In genomic region chr22:46390652-46391301, GRCh38 we compare ENCODE assay signal across 8 cellular contexts. TPM values are rescaled to one million over a fixed set of nuclear protein-coding genes. Genes with fewer than 3 reads are reported as not detected.
A peak's percentile ranks its signal among the peaks of the same experiment; 100 is the strongest.
DNase-seq lines count a peak whose midpoint lies in the region; ATAC-seq and TF ChIP-seq lines count a peak whose summit lies in the region.

No MANE protein-coding gene starts in this region.

- no peaks in the 10 kb centered on the region for H3K27me3 ChIP-seq in endodermal cell (ENCODE audit: control insufficient read depth, insufficient read depth, low read length, poor library complexity, severe bottlenecking)
- H3K27me3 ChIP-seq in mesendoderm (ENCODE audit: insufficient read depth, low read length, poor library complexity) = no peaks in the 10 kb centered on the region

- H3K4me3 ChIP-seq in AG10803 (ENCODE audit: low read length) (peak overlapping the region; percentile 36), endodermal cell (ENCODE audit: low read length) (no peak overlapping the region), mesendoderm (ENCODE audit: low read length) (no peak overlapping the region)

- H3K4ac ChIP-seq in mesendoderm (ENCODE audit: low read depth, low read length) = no peak overlapping the region

- H3K9ac ChIP-seq in endodermal cell (ENCODE audit: extremely low read depth, low read length, poor library complexity, severe bottlenecking) (no peak overlapping the region), mesendoderm (ENCODE audit: low read length) (no peak overlapping the region)

- H3K23ac ChIP-seq in mesendoderm (ENCODE audit: low read length) = peak overlapping the region; percentile 66

- H3K36me3 ChIP-seq in endodermal cell (ENCODE audit: control insufficient read depth, insufficient read depth, low read length) (peaks cover 12% of the 10 kb centered on the region), mesendoderm (ENCODE audit: control insufficient read depth, insufficient read depth, low read length) (no peaks in the 10 kb centered on the region)

- no peak overlapping the region for H3K4me3 Mint-ChIP-seq in endodermal cell

- H3K56ac ChIP-seq in mesendoderm (ENCODE audit: low read length) = no peak overlapping the region

- TF ChIP-seq CTCF in AG10803 (conservative IDR thresholded peaks at IDR 0.05; ENCODE audit: low read length) (peak; percentile 66), endodermal cell (conservative IDR thresholded peaks at IDR 0.05) (no peak)

- H3K79me1 ChIP-seq in mesendoderm (ENCODE audit: low read length) = no peaks in the 10 kb centered on the region

- H3K27me3 Mint-ChIP-seq in endodermal cell (ENCODE audit: insufficient read depth) = no peaks in the 10 kb centered on the region

- H3K18ac ChIP-seq in mesendoderm (ENCODE audit: low read length) = no peak overlapping the region

- H3K79me2 ChIP-seq in mesendoderm (ENCODE audit: control insufficient read depth, insufficient read depth, low read length) = no peaks in the 10 kb centered on the region

- H3K9me3 Mint-ChIP-seq in endodermal cell = no peaks in the 10 kb centered on the region

- DNase-seq in AG10803 (ENCODE audit: low read depth) (peak; percentile 76), NCI-H2171 treated with DMSO at 0.1 percent for 48 hours (lab: John Stamatoyannopoulos, UW) (peak; percentile 78), endodermal cell (peak; percentile 65), mesendoderm (peak; percentile 64)
- no peak for DNase-seq in stimulated activated naive CD4-positive, alpha-beta T cell (lab: John Stamatoyannopoulos, UW)

- H4K5ac ChIP-seq in mesendoderm (ENCODE audit: low read length) = no peak overlapping the region

- H2BK15ac ChIP-seq in mesendoderm (replicated peaks; ENCODE audit: low read depth) = no peak overlapping the region

- H3K36me3 Mint-ChIP-seq in endodermal cell (ENCODE audit: low read depth) = peaks cover 21% of the 10 kb centered on the region

- no peak overlapping the region for H4K8ac ChIP-seq in mesendoderm (ENCODE audit: low read depth, low read length)

- ATAC-seq in HG02884 (IDR thresholded peaks at IDR 0.05; ENCODE audit: unreplicated experiment) = no peak
- no peak for ATAC-seq in GM19397 (IDR thresholded peaks at IDR 0.05; ENCODE audit: unreplicated experiment)
- ATAC-seq in HG02840 (IDR thresholded peaks at IDR 0.05; ENCODE audit: low FRiP score, unreplicated experiment) = no peak

- no peak overlapping the region for H2BK120ac ChIP-seq in mesendoderm (ENCODE audit: low read depth, low read length)

- H3K27ac Mint-ChIP-seq in endodermal cell = peak overlapping the region; percentile 74

- no peak overlapping the region for H3K27ac ChIP-seq in endodermal cell (ENCODE audit: low read depth, low read length)
- no peak overlapping the region for H3K27ac ChIP-seq in mesendoderm (ENCODE audit: low read depth, low read length)

- no peak overlapping the region for H2BK5ac ChIP-seq in mesendoderm (ENCODE audit: low read length)

- H2AK5ac ChIP-seq in mesendoderm (ENCODE audit: low read length) = no peak overlapping the region

- WGBS in endodermal cell (ENCODE audit: insufficient coverage in 1 of 2, insufficient read length in 1 of 2), 2 experiments = 85 to 88% methylated on average over 23 to 32 of the region's 32 CpGs
- WGBS in mesendoderm (ENCODE audit: extremely low coverage, insufficient coverage, low lambda C conversion rate) = no CpG with 5 or more reads among the region's 32 CpGs

- no peaks in the 10 kb centered on the region for H3K4me1 Mint-ChIP-seq in endodermal cell

- H3K4me1 ChIP-seq in endodermal cell (ENCODE audit: control insufficient read depth, insufficient read depth, low read length) (no peaks in the 10 kb centered on the region), mesendoderm (ENCODE audit: control insufficient read depth, low read depth, low read length) (no peaks in the 10 kb centered on the region)

- no peak overlapping the region for H3K4me2 ChIP-seq in mesendoderm (ENCODE audit: low read length)

- H3K9me3 ChIP-seq in endodermal cell (ENCODE audit: control insufficient read depth, low read length) = no peaks in the 10 kb centered on the region

RNA-seq across cellular contexts. Expression of gene TRMU, which starts 55.3 kb away (rescaled TPM):
- 10 to 100 TPM; 79.7 to 84.5 TPM for total RNA-seq in endodermal cell
- polyA plus RNA-seq in endodermal cell (2013, experiment 1 of 2) = 53.2 TPM
- polyA plus RNA-seq in endodermal cell (2013, experiment 2 of 2) = 44.8 TPM
- polyA plus RNA-seq in mesendoderm (2013, experiment 1 of 2) = 53.2 TPM
- 50.3 TPM for polyA plus RNA-seq in mesendoderm (2013, experiment 2 of 2)

Comparison
In these comparisons a context has a peak if more than half of its experiments do, and no peak if none do; other contexts are left out.
1. DNase-seq: peak in AG10803 (single experiment), NCI-H2171 treated with DMSO at 0.1 percent for 48 hours (single experiment), endodermal cell (single experiment) and mesendoderm (single experiment); none in stimulated activated naive CD4-positive, alpha-beta T cell (0 of 6).